In the genomic region with DNA sequence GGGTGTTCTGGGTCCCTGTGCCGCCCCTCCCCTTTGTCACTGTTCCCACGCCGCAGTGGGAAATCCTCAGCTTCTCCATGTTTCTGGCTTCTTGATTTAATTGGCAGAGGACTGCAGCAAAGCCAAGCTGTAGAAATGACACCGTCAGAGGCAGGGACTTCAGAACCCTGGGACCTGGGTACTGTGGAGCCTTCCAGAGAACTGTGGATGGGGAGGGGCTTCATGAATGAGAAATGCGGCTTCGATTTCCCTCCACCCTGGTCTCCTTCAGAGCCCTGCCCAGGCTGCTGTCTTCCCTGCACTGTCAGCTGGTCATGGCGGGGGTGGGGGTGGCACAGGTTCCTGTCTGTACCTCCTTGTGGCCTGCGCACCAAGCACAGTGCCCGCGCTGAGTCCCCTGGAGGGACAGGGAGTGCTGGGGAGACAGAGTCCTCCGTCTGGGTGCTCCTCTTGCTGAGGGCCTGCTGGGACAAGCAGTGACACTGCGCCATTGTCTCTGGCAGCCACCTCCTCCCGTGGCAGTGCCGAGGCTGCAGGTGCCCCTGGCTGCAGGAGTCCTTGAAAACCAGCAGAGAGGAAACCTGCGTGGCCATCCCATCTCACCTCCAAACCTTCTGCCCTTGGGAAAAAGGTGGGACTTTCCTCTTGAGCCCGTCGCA, we compare ENCODE assay signal across 13 cellular contexts.
"Had no signal": no experiment of that assay in that cellular context is flagged by ENCODE, and none has a peak within 500 bp of the region (broad histone marks: within the 10 kb centered on the region; RNA-seq: fewer than 3 reads in every experiment).

No MANE protein-coding gene starts in this region.

- H3K4me3 ChIP-seq: gastroesophageal sphincter, psoas muscle had no signal

- H3K27me3 ChIP-seq: brain microvascular endothelial cell, gastroesophageal sphincter had no signal

- H3K9ac ChIP-seq: SK-N-SH had no signal

- H3K4me2 ChIP-seq: SK-N-SH had no signal

- DNase-seq: activated B cell treated with CpG ODN at 0.5 μM for 24 hours; activated CD4-positive, alpha-beta T cell treated with anti-CD3 and anti-CD28 coated beads for 4 hours; activated CD8-positive, alpha-beta memory T cell treated with anti-CD3 and anti-CD28 coated beads, Interleukin-2, amount 10 ng/mL, durations not matched to agents 7 days and 5 days; activated naive CD4-positive, alpha-beta T cell; activated naive CD8-positive, alpha-beta T cell treated with anti-CD3 and anti-CD28 coated beads, Interleukin-2, amount 10 ng/mL, durations not matched to agents 7 days and 5 days; effector CD4-positive, alpha-beta T cell; naive B cell; stimulated activated naive B cell treated with anti-CD40 and anti-IgM and Interleukin-4, amounts not matched to agents 10 μg/mL and 1 μg/mL and 100 μg/mL, for 72 hours had no signal

- H3K9me3 ChIP-seq: gastroesophageal sphincter, psoas muscle, SK-N-SH had no signal

- H3K4me1 ChIP-seq: psoas muscle had no signal

- FAIRE-seq: TTC549 had no signal

- H3K27ac ChIP-seq: psoas muscle had no signal
